ENCODE assay signal across 1 cellular context in the genomic region with DNA sequence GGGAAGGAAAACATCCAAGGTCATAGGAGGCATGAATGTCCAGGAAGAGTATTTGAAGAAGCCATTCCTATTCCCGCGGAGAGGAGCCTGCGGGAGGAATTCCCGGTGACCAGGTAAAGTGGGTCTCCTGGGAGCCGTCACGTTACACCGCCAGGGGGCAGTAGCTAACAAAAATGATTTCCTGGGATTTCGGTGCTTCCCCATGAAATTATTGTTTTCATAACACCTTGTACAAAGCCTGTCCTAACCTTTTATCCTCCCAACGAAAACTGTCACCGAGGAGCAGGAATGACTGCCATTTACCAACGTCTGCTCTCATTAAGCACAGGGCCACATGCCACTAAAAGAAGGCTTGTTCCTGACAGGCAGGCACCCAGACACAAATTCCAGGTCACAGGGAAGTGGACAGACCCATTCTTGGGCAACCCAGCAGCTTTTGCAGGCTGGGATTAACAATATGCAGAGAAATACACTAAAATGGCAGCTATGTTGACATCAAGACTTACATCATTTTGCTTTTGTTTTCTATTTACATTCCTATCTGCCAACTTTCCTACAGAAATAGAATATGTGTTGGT.
TF ChIP-seq lines count a peak whose summit lies in the region.

No MANE protein-coding gene starts in this region.

TF ChIP-seq in HepG2, 621 proteins besides CTCF, POLR2A, EP300 and RAD21 (continued from another document):
- TF ChIP-seq, protein P1, sequence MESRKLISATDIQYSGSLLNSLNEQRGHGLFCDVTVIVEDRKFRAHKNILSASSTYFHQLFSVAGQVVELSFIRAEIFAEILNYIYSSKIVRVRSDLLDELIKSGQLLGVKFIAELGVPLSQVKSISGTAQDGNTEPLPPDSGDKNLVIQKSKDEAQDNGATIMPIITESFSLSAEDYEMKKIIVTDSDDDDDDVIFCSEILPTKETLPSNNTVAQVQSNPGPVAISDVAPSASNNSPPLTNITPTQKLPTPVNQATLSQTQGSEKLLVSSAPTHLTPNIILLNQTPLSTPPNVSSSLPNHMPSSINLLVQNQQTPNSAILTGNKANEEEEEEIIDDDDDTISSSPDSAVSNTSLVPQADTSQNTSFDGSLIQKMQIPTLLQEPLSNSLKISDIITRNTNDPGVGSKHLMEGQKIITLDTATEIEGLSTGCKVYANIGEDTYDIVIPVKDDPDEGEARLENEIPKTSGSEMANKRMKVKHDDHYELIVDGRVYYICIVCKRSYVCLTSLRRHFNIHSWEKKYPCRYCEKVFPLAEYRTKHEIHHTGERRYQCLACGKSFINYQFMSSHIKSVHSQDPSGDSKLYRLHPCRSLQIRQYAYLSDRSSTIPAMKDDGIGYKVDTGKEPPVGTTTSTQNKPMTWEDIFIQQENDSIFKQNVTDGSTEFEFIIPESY (CRISPR knock-in tag; IDR thresholded peaks at IDR 0.05) = peak; percentile 70; the same call in 1 of the 2 replicates
- TF ChIP-seq ZNF619 (CRISPR knock-in tag; IDR thresholded peaks at IDR 0.05) (no peak), STAG1 (CRISPR knock-in tag; IDR thresholded peaks at IDR 0.05) (peak; percentile 58), SMC3 (IDR thresholded peaks at IDR 0.05; ENCODE audit: low read length) (peak; percentile 77), XBP1 (CRISPR knock-in tag; IDR thresholded peaks at IDR 0.05) (no peak), ZNF891 (CRISPR knock-in tag; IDR thresholded peaks at IDR 0.05) (peak; percentile 39; the same call in 1 of the 2 replicates)
TF ChIP-seq in HepG2: peak in this region for 4.
